Comparison of ENCODE assay signal across 8 cellular contexts in the genomic region with DNA sequence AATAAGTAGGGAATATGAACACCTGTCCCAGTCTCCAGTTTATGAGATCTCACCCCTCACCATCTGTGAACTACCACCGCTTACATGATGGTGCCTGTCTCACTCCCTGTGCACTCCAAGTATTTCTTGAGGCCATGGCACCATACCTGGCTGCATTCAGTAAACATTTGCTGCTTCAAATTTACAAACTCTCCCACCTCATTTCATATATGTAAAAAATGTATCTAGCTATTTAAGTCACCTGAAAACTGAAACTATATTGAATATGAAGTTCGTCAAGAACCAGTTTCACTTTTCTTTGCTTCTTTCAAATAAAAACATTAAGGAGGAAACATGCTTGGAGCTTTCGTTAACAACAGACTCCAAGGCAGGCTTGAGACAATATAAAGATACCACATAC.
A peak's percentile ranks its signal among the peaks of the same experiment; 100 is the strongest.
DNase-seq lines count a peak whose midpoint lies in the region; ATAC-seq and TF ChIP-seq lines count a peak whose summit lies in the region.

No MANE protein-coding gene starts in this region.

- CTCF ChIA-PET in OCI-LY7 (lab: Charles Lee; ENCODE audit: unreplicated experiment), result interaction anchor here (1.1 kb wide), 1 partner anchor 116 kb away, joined by 3 read pairs; no protein-coding TSS in a partner anchor

- peaks cover 11% of the 10 kb centered on the region; the same call in 1 of the 2 replicates for H3K9me3 ChIP-seq in OCI-LY7 (ENCODE audit: low read length)
- H3K9me3 ChIP-seq in mucosa of rectum (ENCODE audit: control insufficient read depth in 2 of 2, low read length in 2 of 2), result no peaks in the 10 kb centered on the region

- H3K4me1 ChIP-seq in OCI-LY7 (ENCODE audit: insufficient read depth, low read length, poor library complexity, severe bottlenecking), result peaks cover 22% of the 10 kb centered on the region
- H3K4me1 ChIP-seq in mucosa of rectum (ENCODE audit: control insufficient read depth in 2 of 2, insufficient read depth in 2 of 2, low read length in 2 of 2), result peaks cover 10 to 28% of the 10 kb centered on the region in 2 donors

- H3K36me3 ChIP-seq in OCI-LY7 (ENCODE audit: insufficient read depth, low read length), result no peaks in the 10 kb centered on the region; the same call in 1 of the 2 replicates
- H3K36me3 ChIP-seq in mucosa of rectum (ENCODE audit: control insufficient read depth in 2 of 2, insufficient read depth in 2 of 2, low read length in 2 of 2), result no peaks in the 10 kb centered on the region

- H3K4me2 ChIP-seq in OCI-LY7 (ENCODE audit: low read length), result peak overlapping the region; percentile 86

- POLR2A ChIA-PET in OCI-LY7 (lab: Charles Lee), result interaction anchor here (0.6 to 2.1 kb wide), 13 partner anchors 9 to 120 kb away, joined by 3 to 11 read pairs (median 5); no protein-coding TSS in a partner anchor

- no peaks in the 10 kb centered on the region for H3K9me2 ChIP-seq in OCI-LY7 (ENCODE audit: insufficient read depth, low read length)

- H3K27ac ChIP-seq in OCI-LY7 (ENCODE audit: low read depth, low read length, poor library complexity, severe bottlenecking), result peak overlapping the region; percentile 68
- H3K27ac ChIP-seq in mucosa of rectum (ENCODE audit: low read depth in 2 of 2, low read length in 2 of 2), result peak overlapping the region; percentile 78 to 83

- peak overlapping the region; percentile 77; the same call in 1 of the 2 replicates for H2AFZ ChIP-seq in OCI-LY7 (ENCODE audit: low read length)

- no peaks in the 10 kb centered on the region for H4K20me1 ChIP-seq in OCI-LY7 (ENCODE audit: insufficient read depth, low read length)

- TF ChIP-seq CTCF in OCI-LY7 (conservative IDR thresholded peaks at IDR 0.05; ENCODE audit: low read length), result no peak

- H3K27me3 ChIP-seq in mucosa of rectum (ENCODE audit: control insufficient read depth in 2 of 2, insufficient read depth in 2 of 2, low read length in 2 of 2), result no peaks in the 10 kb centered on the region

- DNase-seq in OCI-LY7 (ENCODE audit: low spot score) (peak; percentile 23), NCI-H2107 (lab: John Stamatoyannopoulos, UW) (no peak), COLO829 (ENCODE audit: low spot score) (no peak), cerebellar nuclear complex (lab: John Stamatoyannopoulos, UW) (no peak), activated gamma-delta T cell (lab: John Stamatoyannopoulos, UW) (no peak)

- H3K4me3 ChIP-seq in OCI-LY7 (ENCODE audit: low read depth, low read length, poor library complexity, severe bottlenecking) (peak overlapping the region; percentile 68), mucosa of rectum (ENCODE audit: low read length in 2 of 2) (peak overlapping the region; percentile 52 to 76)

- ATAC-seq in GM18511 (IDR thresholded peaks at IDR 0.05; ENCODE audit: unreplicated experiment) (peak; percentile 64), GM21825 (IDR thresholded peaks at IDR 0.05; ENCODE audit: unreplicated experiment) (peak; percentile 35)

- BruUV-seq in OCI-LY7 (replicated peaks; lab: Mats Ljungman, UMichigan), result TSS peak; percentile 43

- H3K79me2 ChIP-seq in OCI-LY7 (ENCODE audit: insufficient read depth, low read depth, low read length), result peaks cover 14% of the 10 kb centered on the region; the same call in 1 of the 2 replicates

- H3K9ac ChIP-seq in mucosa of rectum (ENCODE audit: low read depth in 1 of 2, low read length in 2 of 2), result peak overlapping the region; percentile 68 to 75

- intact Hi-C loops in OCI-LY7 (cut with micrococcal nuclease; ENCODE audit: unreplicated experiment), result loop anchor here (5.0 kb wide), 1 partner anchor 113 kb away; no protein-coding TSS in a partner anchor
